In genomic region chr11:67261635-67261941, GRCh38 we compare ENCODE assay signal across 8 cellular contexts. TPM values are rescaled to one million over a fixed set of nuclear protein-coding genes. Genes with fewer than 3 reads are reported as not detected.
DNase-seq lines count a peak whose midpoint lies in the region; ATAC-seq lines count a peak whose summit lies in the region.
"Had no signal": no experiment of that assay in that cellular context is flagged by ENCODE, and none has a peak within 500 bp of the region (broad histone marks: within the 10 kb centered on the region; RNA-seq: fewer than 3 reads in every experiment).

No MANE protein-coding gene starts in this region.

- CTCF ChIA-PET in activated CD4-positive, alpha-beta memory T cell treated with anti-CD3 and anti-CD28 coated beads for 36 hours (lab: Charles Lee), result interaction anchor here (0.7 to 4.9 kb wide), 19 partner anchors 9 to 208 kb away, joined by 3 to 150 read pairs (median 8); partner anchors contain the start of genes ANKRD13D, POLD4, PPP1CA and SSH3

- H3K36me3 ChIP-seq in H7 (replicated peaks; ENCODE audit: control insufficient read depth, insufficient read depth, low read length) (no peaks in the 10 kb centered on the region), iPS-18a (ENCODE audit: control insufficient read depth, low read depth, low read length) (peaks cover 6% of the 10 kb centered on the region)

- peak overlapping the region; percentile 47 for H3K4me3 ChIP-seq in H7 (ENCODE audit: insufficient read depth, low read depth, low read length)
- peak overlapping the region; percentile 53 for H3K4me3 ChIP-seq in iPS-18a (ENCODE audit: low read length)

- H3K9me3 Mint-ChIP-seq in activated naive CD8-positive, alpha-beta T cell treated with anti-CD3 and anti-CD28 coated beads, Interleukin-2, amount 50 U/mL, for 24 hours, result no peaks in the 10 kb centered on the region
- no peaks in the 10 kb centered on the region for H3K9me3 Mint-ChIP-seq in stimulated activated effector memory CD8-positive, alpha-beta T cell treated with anti-CD3 and anti-CD28 coated beads, Interleukin-12 subunit alpha, Interleukin-12 subunit beta, amount 100 ng/mL, for 72 hours
- H3K9me3 Mint-ChIP-seq in activated CD4-positive, alpha-beta memory T cell treated with anti-CD3 and anti-CD28 coated beads for 36 hours, result no peaks in the 10 kb centered on the region
- H3K9me3 Mint-ChIP-seq: activated B cell treated with CpG ODN at 0.5 μM for 24 hours had no signal

- no peak overlapping the region for H3K9ac ChIP-seq in iPS-18a (ENCODE audit: low read length)

- no peak overlapping the region for H3K27ac Mint-ChIP-seq in activated naive CD8-positive, alpha-beta T cell treated with anti-CD3 and anti-CD28 coated beads, Interleukin-2, amount 50 U/mL, for 24 hours
- peak overlapping the region; percentile 63 for H3K27ac Mint-ChIP-seq in stimulated activated effector memory CD8-positive, alpha-beta T cell treated with anti-CD3 and anti-CD28 coated beads, Interleukin-12 subunit alpha, Interleukin-12 subunit beta, amount 100 ng/mL, for 72 hours
- H3K27ac Mint-ChIP-seq in activated CD4-positive, alpha-beta memory T cell treated with anti-CD3 and anti-CD28 coated beads for 36 hours, result no peak overlapping the region
- H3K27ac Mint-ChIP-seq: activated B cell treated with CpG ODN at 0.5 μM for 24 hours had no signal

- no peak for DNase-seq in H7
- DNase-seq in activated naive CD8-positive, alpha-beta T cell treated with anti-CD3 and anti-CD28 coated beads, Interleukin-2, amount 50 U/mL, for 24 hours, result no peak
- DNase-seq in stimulated activated effector memory CD8-positive, alpha-beta T cell treated with anti-CD3 and anti-CD28 coated beads, Interleukin-12 subunit alpha, Interleukin-12 subunit beta, amount 100 ng/mL, for 72 hours (ENCODE audit: low spot score in 2 of 2), result no peak
- DNase-seq in activated CD4-positive, alpha-beta memory T cell treated with anti-CD3 and anti-CD28 coated beads for 36 hours, result no peak
- DNase-seq in NCI-H1930 (lab: John Stamatoyannopoulos, UW), result no peak
- DNase-seq: activated B cell treated with CpG ODN at 0.5 μM for 24 hours had no signal

- no peak overlapping the region for H3K27ac ChIP-seq in iPS-18a (ENCODE audit: low read length)

- H3K9me3 ChIP-seq in iPS-18a (ENCODE audit: control insufficient read depth, low read depth, low read length), result no peaks in the 10 kb centered on the region

- peaks cover 9% of the 10 kb centered on the region for H3K36me3 Mint-ChIP-seq in activated naive CD8-positive, alpha-beta T cell treated with anti-CD3 and anti-CD28 coated beads, Interleukin-2, amount 50 U/mL, for 24 hours (ENCODE audit: low read depth)
- H3K36me3 Mint-ChIP-seq in stimulated activated effector memory CD8-positive, alpha-beta T cell treated with anti-CD3 and anti-CD28 coated beads, Interleukin-12 subunit alpha, Interleukin-12 subunit beta, amount 100 ng/mL, for 72 hours, result peaks cover 57% of the 10 kb centered on the region
- H3K36me3 Mint-ChIP-seq in activated CD4-positive, alpha-beta memory T cell treated with anti-CD3 and anti-CD28 coated beads for 36 hours, result peaks cover 8% of the 10 kb centered on the region

- ATAC-seq in activated naive CD8-positive, alpha-beta T cell treated with anti-CD3 and anti-CD28 coated beads, Interleukin-2, amount 50 U/mL, for 24 hours, result no peak
- no peak for ATAC-seq in stimulated activated effector memory CD8-positive, alpha-beta T cell treated with anti-CD3 and anti-CD28 coated beads, Interleukin-12 subunit alpha, Interleukin-12 subunit beta, amount 100 ng/mL, for 72 hours
- no peak for ATAC-seq in HG03025 (IDR thresholded peaks at IDR 0.05; ENCODE audit: low FRiP score, unreplicated experiment)

- intact Hi-C loops in activated CD4-positive, alpha-beta memory T cell treated with anti-CD3 and anti-CD28 coated beads for 36 hours (cut with micrococcal nuclease), result loop anchor here (5.0 kb wide), 1 partner anchor 121 kb away; no protein-coding TSS in a partner anchor

- H3K4me3 Mint-ChIP-seq in activated naive CD8-positive, alpha-beta T cell treated with anti-CD3 and anti-CD28 coated beads, Interleukin-2, amount 50 U/mL, for 24 hours, result peak overlapping the region; percentile 49
- peak overlapping the region; percentile 61 for H3K4me3 Mint-ChIP-seq in stimulated activated effector memory CD8-positive, alpha-beta T cell treated with anti-CD3 and anti-CD28 coated beads, Interleukin-12 subunit alpha, Interleukin-12 subunit beta, amount 100 ng/mL, for 72 hours
- H3K4me3 Mint-ChIP-seq in activated CD4-positive, alpha-beta memory T cell treated with anti-CD3 and anti-CD28 coated beads for 36 hours, result no peak overlapping the region

- H3K4me1 ChIP-seq in iPS-18a (ENCODE audit: control insufficient read depth, low read depth, low read length), result peaks cover 7% of the 10 kb centered on the region

- peaks cover 54% of the 10 kb centered on the region for H3K4me1 Mint-ChIP-seq in activated naive CD8-positive, alpha-beta T cell treated with anti-CD3 and anti-CD28 coated beads, Interleukin-2, amount 50 U/mL, for 24 hours
- peaks cover 55% of the 10 kb centered on the region for H3K4me1 Mint-ChIP-seq in stimulated activated effector memory CD8-positive, alpha-beta T cell treated with anti-CD3 and anti-CD28 coated beads, Interleukin-12 subunit alpha, Interleukin-12 subunit beta, amount 100 ng/mL, for 72 hours
- H3K4me1 Mint-ChIP-seq in activated CD4-positive, alpha-beta memory T cell treated with anti-CD3 and anti-CD28 coated beads for 36 hours (ENCODE audit: low read depth), result peaks cover 46% of the 10 kb centered on the region

- POLR2A ChIA-PET in activated CD4-positive, alpha-beta memory T cell treated with anti-CD3 and anti-CD28 coated beads for 36 hours (lab: Charles Lee), result interaction anchor here (0.6 to 3.2 kb wide), 6 partner anchors 8 to 82 kb away, joined by 3 to 22 read pairs (median 6); no protein-coding TSS in a partner anchor

- peaks cover 7% of the 10 kb centered on the region for H3K27me3 ChIP-seq in H7 (ENCODE audit: control insufficient read depth, insufficient read depth, low read length)
- peaks cover 27% of the 10 kb centered on the region for H3K27me3 ChIP-seq in iPS-18a (ENCODE audit: control insufficient read depth, insufficient read depth, low read length)

- H3K27me3 Mint-ChIP-seq in activated naive CD8-positive, alpha-beta T cell treated with anti-CD3 and anti-CD28 coated beads, Interleukin-2, amount 50 U/mL, for 24 hours, result peaks cover 2% of the 10 kb centered on the region
- no peaks in the 10 kb centered on the region for H3K27me3 Mint-ChIP-seq in activated CD4-positive, alpha-beta memory T cell treated with anti-CD3 and anti-CD28 coated beads for 36 hours

RNA-seq across cellular contexts. Expression of gene GRK2, which starts 4.7 kb away (rescaled TPM):
- total RNA-seq in H7 (2014; rRNA removed; shearing (Covaris generic)), result 73.8 and 82.1 TPM in 2 replicates
- total RNA-seq in activated CD4-positive, alpha-beta memory T cell treated with anti-CD3 and anti-CD28 coated beads for 36 hours, result 100 to 1,000 TPM; 273 to 279 TPM

RNA-seq across cellular contexts. Expression of gene ANKRD13D, which starts 27.5 kb away (rescaled TPM):
- 29.1 and 32.2 TPM in 2 replicates for total RNA-seq in H7 (2014; rRNA removed; shearing (Covaris generic))
- total RNA-seq in activated CD4-positive, alpha-beta memory T cell treated with anti-CD3 and anti-CD28 coated beads for 36 hours, result 10 to 100 TPM; 85.9 to 89.4 TPM

RNA-seq across cellular contexts. Expression of gene SSH3, which starts 41.7 kb away (rescaled TPM):
- total RNA-seq in H7 (2014; rRNA removed; shearing (Covaris generic)), result 23.6 and 30.2 TPM in 2 replicates
- 10 to 100 TPM; 14.9 to 19.4 TPM for total RNA-seq in activated CD4-positive, alpha-beta memory T cell treated with anti-CD3 and anti-CD28 coated beads for 36 hours
